11 cellular contexts compared by ENCODE assay signal in the genomic region with DNA sequence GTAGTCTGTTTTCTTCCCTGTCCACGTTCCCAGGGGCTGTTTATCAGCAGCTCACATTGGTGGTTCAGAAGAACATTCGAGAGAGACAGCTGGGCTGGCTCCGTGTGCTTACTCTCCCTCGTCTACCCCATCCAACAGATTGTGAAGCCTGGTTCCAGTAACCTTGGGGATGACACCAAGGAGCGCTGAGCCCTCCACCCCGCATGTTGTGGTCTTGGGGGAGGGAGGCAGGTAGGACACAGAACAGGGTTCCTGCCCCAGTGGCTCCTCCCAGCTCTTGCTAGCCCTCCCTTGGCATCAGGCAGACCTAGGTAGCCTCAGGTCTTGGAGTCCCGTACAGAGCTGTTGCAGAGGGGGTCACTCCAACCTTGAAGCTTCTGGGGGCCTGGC. TPM values are rescaled to one million over a fixed set of nuclear protein-coding genes. Genes with fewer than 3 reads are reported as not detected.
DNase-seq lines count a peak whose midpoint lies in the region; ATAC-seq and TF ChIP-seq lines count a peak whose summit lies in the region.
"Had no signal": no experiment of that assay in that cellular context is flagged by ENCODE, and none has a peak within 500 bp of the region (broad histone marks: within the 10 kb centered on the region; RNA-seq: fewer than 3 reads in every experiment).

No MANE protein-coding gene starts in this region.

- peak overlapping the region; percentile 97 for H3K27ac Mint-ChIP-seq in CD8-positive, alpha-beta T cell

- no peak overlapping the region for H2BK120ac ChIP-seq in neuronal stem cell (ENCODE audit: low read depth, low read length)

- CTCF ChIA-PET in CD8-positive, alpha-beta T cell (lab: Charles Lee), result interaction anchor here (1.3 to 17.5 kb wide), 5 partner anchors 14 to 129 kb away, joined by 3 to 286 read pairs (median 137); no protein-coding TSS in a partner anchor
- CTCF ChIA-PET in HEK293T (lab: Yijun Ruan, JAX), result no interaction called here

- POLR2A ChIA-PET in CD8-positive, alpha-beta T cell (lab: Charles Lee), result interaction anchor here (0.6 to 16.2 kb wide), 7 partner anchors 13 to 123 kb away, joined by 3 to 296 read pairs (median 38); partner anchors contain the start of gene KLF13
- POLR2A ChIA-PET in HEK293T (lab: Yijun Ruan, JAX), result no interaction called here

- peak overlapping the region; percentile 91 for H3K27ac ChIP-seq in CD8-positive, alpha-beta T cell (ENCODE audit: low read depth, low read length)
- H3K27ac ChIP-seq in KOPT-K1 (ENCODE audit: low read depth, low read length, poor library complexity, severe bottlenecking) (peak overlapping the region; percentile 98), caudate nucleus (ENCODE audit: low read depth, low read length) (peak overlapping the region; percentile 31), neuronal stem cell (replicated peaks; ENCODE audit: low read length) (no peak overlapping the region)

- no CpG with 5 or more reads among the region's 7 CpGs for WGBS in neuronal stem cell (ENCODE audit: extremely low coverage in 2 of 2, insufficient read length in 2 of 2, insufficient replicate concordance in 1 of 2), 2 donors

- no peak overlapping the region for H3K14ac ChIP-seq in neuronal stem cell (ENCODE audit: low read length)

- TF ChIP-seq CTCF in CD8-positive, alpha-beta T cell (IDR thresholded peaks at IDR 0.05), result no peak

- H2BK15ac ChIP-seq in neuronal stem cell (ENCODE audit: low read length), result no peak overlapping the region

- intact Hi-C loops in CD8-positive, alpha-beta T cell (cut with DNase I, micrococcal nuclease), result loop anchor here in 1 of 2 experiments (2.0 kb wide), 1 partner anchor 143 kb away; no protein-coding TSS in a partner anchor

- no peak for ATAC-seq in CD8-positive, alpha-beta T cell
- no peak for ATAC-seq in GM19452 (IDR thresholded peaks at IDR 0.05; ENCODE audit: unreplicated experiment)
- ATAC-seq in HG02840 (IDR thresholded peaks at IDR 0.05; ENCODE audit: low FRiP score, unreplicated experiment), result no peak

- H2AFZ ChIP-seq in neuronal stem cell (ENCODE audit: low read length), result no peak overlapping the region

- H3K79me1 ChIP-seq in neuronal stem cell (ENCODE audit: low read depth, low read length), result peaks cover 5% of the 10 kb centered on the region

- no peaks in the 10 kb centered on the region for H3K36me3 ChIP-seq in CD8-positive, alpha-beta T cell (ENCODE audit: insufficient read depth, low read length)
- H3K36me3 ChIP-seq in KOPT-K1 (ENCODE audit: insufficient read depth, low read length), result peaks cover 14% of the 10 kb centered on the region
- H3K36me3 ChIP-seq in neuronal stem cell (replicated peaks in 1 of 2; ENCODE audit: control insufficient read depth in 2 of 2, insufficient read depth in 2 of 2, low read length in 2 of 2), result peaks cover 0 to 8% of the 10 kb centered on the region in 2 donors
- H3K36me3 ChIP-seq: sigmoid colon had no signal

- no peak overlapping the region for H3K4ac ChIP-seq in neuronal stem cell (ENCODE audit: low read length)

- no peak for DNase-seq in CD8-positive, alpha-beta T cell
- DNase-seq in caudate nucleus (lab: John Stamatoyannopoulos, UW), result no peak
- no peak for DNase-seq in neuronal stem cell (ENCODE audit: low spot score)
- DNase-seq in hippocampal formation (lab: John Stamatoyannopoulos, UW), result no peak
- DNase-seq in HEK293T (ENCODE audit: extremely low spot score), result no peak
- DNase-seq: activated CD4-positive, CD25-positive, alpha-beta regulatory T cell treated with anti-CD3 and anti-CD28 coated beads, Interleukin-2, amount 50 U/mL, for 72 hours; sigmoid colon; stimulated activated naive CD4-positive, alpha-beta T cell had no signal

- H3K9ac ChIP-seq in neuronal stem cell (ENCODE audit: low read depth, low read length, poor library complexity), result peak overlapping the region; percentile 10

- H3K27me3 ChIP-seq in CD8-positive, alpha-beta T cell (ENCODE audit: insufficient read depth, low read length), result no peaks in the 10 kb centered on the region
- no peaks in the 10 kb centered on the region for H3K27me3 ChIP-seq in neuronal stem cell (ENCODE audit: control insufficient read depth in 3 of 3, insufficient read depth in 3 of 3, low read depth in 1 of 3, low read length in 3 of 3)
- H3K27me3 ChIP-seq: sigmoid colon had no signal

- peak overlapping the region; percentile 78 for H3K18ac ChIP-seq in neuronal stem cell (ENCODE audit: low read length)

- H3K4me2 ChIP-seq in neuronal stem cell (ENCODE audit: insufficient read depth, low read length, poor library complexity, severe bottlenecking), result no peak overlapping the region

- H4K8ac ChIP-seq in neuronal stem cell (ENCODE audit: low read depth, low read length), result no peak overlapping the region

- peaks cover 43% of the 10 kb centered on the region for H3K36me3 Mint-ChIP-seq in CD8-positive, alpha-beta T cell

- H2BK12ac ChIP-seq in neuronal stem cell (ENCODE audit: low read length), result no peak overlapping the region

- peak overlapping the region; percentile 86 for H3K4me3 Mint-ChIP-seq in CD8-positive, alpha-beta T cell

- H3K9me3 ChIP-seq in CD8-positive, alpha-beta T cell (ENCODE audit: low read length), result no peaks in the 10 kb centered on the region
- H3K9me3 ChIP-seq in KOPT-K1 (ENCODE audit: insufficient read depth, low read length, poor library complexity, severe bottlenecking), result no peaks in the 10 kb centered on the region
- no peaks in the 10 kb centered on the region for H3K9me3 ChIP-seq in neuronal stem cell (replicated peaks in 1 of 2; ENCODE audit: control insufficient read depth in 2 of 2, insufficient read depth in 1 of 2, low read depth in 1 of 2, low read length in 2 of 2)
- H3K9me3 ChIP-seq: sigmoid colon had no signal

- no peaks in the 10 kb centered on the region for H3K27me3 Mint-ChIP-seq in CD8-positive, alpha-beta T cell (ENCODE audit: low read depth)

- H3K4me3 ChIP-seq in CD8-positive, alpha-beta T cell (ENCODE audit: low read depth, low read length), result peak overlapping the region; percentile 54
- no peak overlapping the region for H3K4me3 ChIP-seq in neuronal stem cell (ENCODE audit: low read length in 2 of 2)
- H3K4me3 ChIP-seq: sigmoid colon had no signal

- H2BK5ac ChIP-seq in neuronal stem cell (ENCODE audit: low read length), result no peak overlapping the region

- peaks cover 99% of the 10 kb centered on the region for H3K4me1 ChIP-seq in CD8-positive, alpha-beta T cell (ENCODE audit: insufficient read depth, low read length)
- peaks cover 11 to 22% of the 10 kb centered on the region in 2 donors for H3K4me1 ChIP-seq in neuronal stem cell (ENCODE audit: control insufficient read depth in 2 of 2, insufficient read depth in 1 of 2, low read depth in 1 of 2, low read length in 2 of 2)

- H2AK5ac ChIP-seq in neuronal stem cell (ENCODE audit: low read depth, low read length), result peak overlapping the region; percentile 78

- no peaks in the 10 kb centered on the region for H3K9me3 Mint-ChIP-seq in CD8-positive, alpha-beta T cell

- no peak overlapping the region for H4K91ac ChIP-seq in neuronal stem cell (ENCODE audit: low read depth, low read length, poor library complexity)

- H3K23ac ChIP-seq in neuronal stem cell (ENCODE audit: low read depth, low read length, poor library complexity), result no peak overlapping the region

- H3K4me1 Mint-ChIP-seq in CD8-positive, alpha-beta T cell (ENCODE audit: low read depth), result peaks cover 98% of the 10 kb centered on the region

TF ChIP-seq in HEK293T, 16 proteins besides CTCF, POLR2A, EP300 and RAD21:
- TF ChIP-seq SUZ12 (IDR thresholded peaks at IDR 0.05) (no peak), ELF4 (IDR thresholded peaks at IDR 0.05) (no peak), HDGF (IDR thresholded peaks at IDR 0.05; ENCODE audit: borderline replicate concordance) (no peak), FOXA1 (IDR thresholded peaks at IDR 0.05) (no peak), NFRKB (IDR thresholded peaks at IDR 0.05) (no peak), L3MBTL2 (conservative IDR thresholded peaks at IDR 0.05) (no peak), ARNT (IDR thresholded peaks at IDR 0.05) (no peak), BHLHE40 (IDR thresholded peaks at IDR 0.05; ENCODE audit: borderline replicate concordance) (no peak), ZNF384 (IDR thresholded peaks at IDR 0.05) (no peak), SP1 (IDR thresholded peaks at IDR 0.05) (no peak), FOXM1 (IDR thresholded peaks at IDR 0.05; ENCODE audit: borderline replicate concordance) (no peak), LEF1 (IDR thresholded peaks at IDR 0.05; ENCODE audit: borderline replicate concordance) (no peak), CTBP1 (IDR thresholded peaks at IDR 0.05; ENCODE audit: borderline replicate concordance) (no peak), FOXK2 (IDR thresholded peaks at IDR 0.05) (no peak), TARDBP (IDR thresholded peaks at IDR 0.05) (no peak)
- TF ChIP-seq, protein P1, sequence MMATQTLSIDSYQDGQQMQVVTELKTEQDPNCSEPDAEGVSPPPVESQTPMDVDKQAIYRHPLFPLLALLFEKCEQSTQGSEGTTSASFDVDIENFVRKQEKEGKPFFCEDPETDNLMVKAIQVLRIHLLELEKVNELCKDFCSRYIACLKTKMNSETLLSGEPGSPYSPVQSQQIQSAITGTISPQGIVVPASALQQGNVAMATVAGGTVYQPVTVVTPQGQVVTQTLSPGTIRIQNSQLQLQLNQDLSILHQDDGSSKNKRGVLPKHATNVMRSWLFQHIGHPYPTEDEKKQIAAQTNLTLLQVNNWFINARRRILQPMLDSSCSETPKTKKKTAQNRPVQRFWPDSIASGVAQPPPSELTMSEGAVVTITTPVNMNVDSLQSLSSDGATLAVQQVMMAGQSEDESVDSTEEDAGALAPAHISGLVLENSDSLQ (IDR thresholded peaks at IDR 0.05), result no peak

RNA-seq across cellular contexts. Expression of gene KLF13, which starts 33.1 kb away (rescaled TPM):
- total RNA-seq in CD8-positive, alpha-beta T cell, result 100 to 1,000 TPM; 359 to 364 TPM
- 42.9 TPM for polyA plus RNA-seq in neuronal stem cell (2013, experiment 1 of 2)
- 42.1 TPM for polyA plus RNA-seq in neuronal stem cell (2013, experiment 2 of 2)
